ENCODE assay signal across 8 cellular contexts in genomic region chr3:49722896-49723295, GRCh38. TPM values are rescaled to one million over a fixed set of nuclear protein-coding genes. Genes with fewer than 3 reads are reported as not detected.
DNase-seq lines count a peak whose midpoint lies in the region; FAIRE-seq and TF ChIP-seq lines count a peak whose summit lies in the region.

No MANE protein-coding gene starts in this region.

- H3K9me3 Mint-ChIP-seq in glutamatergic neuron (ENCODE audit: unreplicated experiment) = peaks cover 16% of the 10 kb centered on the region

- H3K4me3 Mint-ChIP-seq in glutamatergic neuron (ENCODE audit: unreplicated experiment) = peak overlapping the region; percentile 94

- no peak for TF ChIP-seq POLR2A in GM12892 (IDR thresholded peaks at IDR 0.05; ENCODE audit: low read depth, low read length)

- H3K4me3 ChIP-seq in WI38 (ENCODE audit: low read depth, low read length) = peak overlapping the region; percentile 98
- peak overlapping the region; percentile 99 for H3K4me3 ChIP-seq in skeletal muscle cell (ENCODE audit: low read depth, low read length)

- peak overlapping the region; percentile 33 for H3K27ac Mint-ChIP-seq in glutamatergic neuron (ENCODE audit: unreplicated experiment)

- FAIRE-seq in GM12892 (lab: Jason Lieb, UNC) = peak; percentile 79

- TF ChIP-seq CTCF in WI38 (IDR thresholded peaks at IDR 0.05; ENCODE audit: low read depth, low read length) (no peak), glutamatergic neuron (IDR thresholded peaks at IDR 0.05; ENCODE audit: partially characterized antibody, unreplicated experiment) (no peak)

- DNase-seq in GM12892 (ENCODE audit: insufficient read length) = no peak
- DNase-seq in glutamatergic neuron = no peak
- DNase-seq in skeletal muscle cell (ENCODE audit: low read depth) = no peak
- no peak for DNase-seq in NCI-H2107 (lab: John Stamatoyannopoulos, UW)
- DNase-seq in cerebellar nuclear complex (lab: John Stamatoyannopoulos, UW) = no peak
- no peak for DNase-seq in HK-2 (ENCODE audit: unreplicated experiment)
- DNase-seq in NCI-H1105 (lab: John Stamatoyannopoulos, UW) = no peak

- H3K4me1 Mint-ChIP-seq in glutamatergic neuron (ENCODE audit: low read depth, unreplicated experiment) = peaks cover 7% of the 10 kb centered on the region

- peaks cover 19% of the 10 kb centered on the region for H3K27me3 Mint-ChIP-seq in glutamatergic neuron (ENCODE audit: unreplicated experiment)

- H3K36me3 Mint-ChIP-seq in glutamatergic neuron (ENCODE audit: unreplicated experiment) = no peaks in the 10 kb centered on the region

RNA-seq across cellular contexts. Expression of gene GMPPB, which starts 0.9 kb away (rescaled TPM):
- 14.0 TPM for polyA plus RNA-seq in GM12892 (2012; ENCODE audit: missing spikeins)
- total RNA-seq in glutamatergic neuron (ENCODE audit: unreplicated experiment) = 21.2 TPM

RNA-seq across cellular contexts. Expression of gene AMIGO3, which starts 3.4 kb away (rescaled TPM):
- polyA plus RNA-seq in GM12892 (2012; ENCODE audit: missing spikeins) = 0.53 TPM
- total RNA-seq in glutamatergic neuron (ENCODE audit: unreplicated experiment) = 1.4 TPM

RNA-seq across cellular contexts. Expression of gene RNF123, which starts 33.5 kb away (rescaled TPM):
- 6.4 TPM for polyA plus RNA-seq in GM12892 (2012; ENCODE audit: missing spikeins)
- 56.6 TPM for total RNA-seq in glutamatergic neuron (ENCODE audit: unreplicated experiment)

RNA-seq across cellular contexts. Expression of gene MST1, which starts 33.6 kb away (rescaled TPM):
- 14.4 TPM for polyA plus RNA-seq in GM12892 (2012; ENCODE audit: missing spikeins)
- 23.4 TPM for total RNA-seq in glutamatergic neuron (ENCODE audit: unreplicated experiment)

RNA-seq across cellular contexts. Expression of gene APEH, which starts 48.7 kb away (rescaled TPM):
- 70.3 TPM for polyA plus RNA-seq in GM12892 (2012; ENCODE audit: missing spikeins)
- total RNA-seq in glutamatergic neuron (ENCODE audit: unreplicated experiment) = 119 TPM
